Comparison of ENCODE assay signal across 28 cellular contexts in genomic region chr9:107513464-107514092, GRCh38. TPM values are rescaled to one million over a fixed set of nuclear protein-coding genes. Genes with fewer than 3 reads are reported as not detected.
A peak's percentile ranks its signal among the peaks of the same experiment; 100 is the strongest.
DNase-seq lines count a peak whose midpoint lies in the region; ATAC-seq, FAIRE-seq and TF ChIP-seq lines count a peak whose summit lies in the region.
"Had no signal": no experiment of that assay in that cellular context is flagged by ENCODE, and none has a peak within 500 bp of the region (broad histone marks: within the 10 kb centered on the region; RNA-seq: fewer than 3 reads in every experiment).

No MANE protein-coding gene starts in this region.

- SMC1A ChIA-PET in GM12878 (lab: Charles Lee; ENCODE audit: uncharacterized antibody, unreplicated experiment) = interaction anchor here (0.7 to 0.9 kb wide), 4 partner anchors 15 to 821 kb away, joined by 3 to 4 read pairs (median 3); no protein-coding TSS in a partner anchor

- peaks cover 0 to 4% (median 1%) of the 10 kb centered on the region in 3 donors for H3K27me3 Mint-ChIP-seq in immature natural killer cell (ENCODE audit: low read depth in 3 of 3)
- H3K27me3 Mint-ChIP-seq: activated CD4-positive, alpha-beta memory T cell treated with anti-CD3 and anti-CD28 coated beads for 36 hours; activated naive CD8-positive, alpha-beta T cell treated with anti-CD3 and anti-CD28 coated beads, Interleukin-2, amount 10 ng/mL, durations not matched to agents 7 days and 5 days had no signal

- no peak for TF ChIP-seq RAD21 in GM12878 (IDR thresholded peaks at IDR 0.05; ENCODE audit: insufficient read depth, low read depth, low read length)

- no peak for TF ChIP-seq POLR2A in GM12878 (IDR thresholded peaks at IDR 0.05; ENCODE audit: low read depth, low read length)

- H3K36me3 Mint-ChIP-seq in immature natural killer cell = no peaks in the 10 kb centered on the region
- H3K36me3 Mint-ChIP-seq: activated CD4-positive, alpha-beta memory T cell treated with anti-CD3 and anti-CD28 coated beads for 36 hours; activated naive CD8-positive, alpha-beta T cell treated with anti-CD3 and anti-CD28 coated beads, Interleukin-2, amount 10 ng/mL, durations not matched to agents 7 days and 5 days had no signal

- H3K27ac ChIP-seq in GM12878 (ENCODE audit: control insufficient read depth, insufficient read depth) = no peak overlapping the region
- H3K27ac ChIP-seq: foreskin keratinocyte, hepatocyte, prostate gland, vagina had no signal

- in situ Hi-C loops in GM12878 (cut with MboI) = no loop called here

- no peaks in the 10 kb centered on the region for H3K4me1 Mint-ChIP-seq in immature natural killer cell
- H3K4me1 Mint-ChIP-seq: activated naive CD8-positive, alpha-beta T cell treated with anti-CD3 and anti-CD28 coated beads, Interleukin-2, amount 10 ng/mL, durations not matched to agents 7 days and 5 days had no signal

- FAIRE-seq in GM12878 (lab: Jason Lieb, UNC) = peak; percentile 66
- FAIRE-seq: HTR-8/SVneo had no signal

- intact Hi-C loops in GM12878 (cut with micrococcal nuclease; ENCODE audit: unreplicated experiment) = no loop called here

- no peak for TF ChIP-seq CTCF in GM12878 (IDR thresholded peaks at IDR 0.05 in 2 of 3, conservative IDR thresholded peaks at IDR 0.05 in 1 of 3; ENCODE audit: control insufficient read depth in 2 of 3, extremely low read depth in 1 of 3, insufficient read depth in 1 of 3, low read depth in 3 of 3, low read length in 3 of 3)

- BruUV-seq in GM12878 (replicated peaks; lab: Mats Ljungman, UMichigan) = no TSS peak

- no peaks in the 10 kb centered on the region for H3K79me2 ChIP-seq in GM12878 (ENCODE audit: control insufficient read depth, insufficient read depth, low read length)
- H3K79me2 ChIP-seq: hepatocyte had no signal

- H3K9ac ChIP-seq in GM12878 (ENCODE audit: control insufficient read depth, insufficient read depth, low read length) = no peak overlapping the region

- ATAC-seq in GM12878 = peak; percentile 41
- no peak for ATAC-seq in HG03432 (IDR thresholded peaks at IDR 0.05; ENCODE audit: unreplicated experiment)
- ATAC-seq: foreskin keratinocyte, mucosa of descending colon, SK-N-SH treated with all-trans-retinoic acid at 6 μM for 48 hours had no signal

- RAD21 ChIA-PET in GM12878 (lab: Charles Lee; ENCODE audit: unreplicated experiment) = interaction anchor here (0.9 to 1.0 kb wide), 2 partner anchors 12 to 28 kb away, joined by 3 read pairs; no protein-coding TSS in a partner anchor

- TF ChIP-seq EP300 in GM12878 (IDR thresholded peaks at IDR 0.05; ENCODE audit: borderline replicate concordance in 1 of 2, control insufficient read depth in 1 of 2, low read depth in 2 of 2, low read length in 2 of 2) = no peak

- H3K4me2 ChIP-seq in GM12878 (ENCODE audit: control insufficient read depth, insufficient read depth) = no peak overlapping the region
- H3K4me2 ChIP-seq: hepatocyte had no signal

- DNase-seq in SIG-M5 treated with dmso at 0.1 percent for 504 hours (lab: John Stamatoyannopoulos, UW; ENCODE audit: unreplicated experiment) (peak; percentile 6), SIG-M5 (lab: John Stamatoyannopoulos, UW) (no peak), NCI-H2029 treated with DMSO at 0.1 percent for 48 hours (lab: John Stamatoyannopoulos, UW) (peak; percentile 35), GM12878 (ENCODE audit: low read depth, low spot score) (no peak), NCI-H187 (lab: John Stamatoyannopoulos, UW) (no peak), immature natural killer cell (no peak)
- DNase-seq in NK-92 treated with Interleukin-12 subunit alpha and Interleukin-12 subunit beta, amount 100 ng/mL, for 24 hours (lab: John Stamatoyannopoulos, UW) = no peak
- DNase-seq: activated CD4-positive, alpha-beta memory T cell treated with anti-CD3 and anti-CD28 coated beads for 36 hours; activated effector memory CD4-positive, alpha-beta T cell treated with Interleukin-2 at 50 U/mL for 16 hours; activated naive CD8-positive, alpha-beta T cell treated with anti-CD3 and anti-CD28 coated beads, Interleukin-2, amount 10 ng/mL, durations not matched to agents 7 days and 5 days; CD4-positive, alpha-beta T cell; cerebellar nuclear complex; effector CD8-positive, alpha-beta T cell; foreskin keratinocyte; GF-D8; H9; mucosa of descending colon; NCI-H146; NCI-H2227 treated with DMSO at 0.1 percent for 48 hours; RPMI8226; stimulated activated CD8-positive, alpha-beta memory T cell treated with anti-CD3 and anti-CD28 coated beads, Interleukin-4, amount 100 ng/mL, for 48 hours; T1000 had no signal

- H3K36me3 ChIP-seq in GM12878 (ENCODE audit: control insufficient read depth in 2 of 2, insufficient read depth in 2 of 2, low read length in 1 of 2) = no peaks in the 10 kb centered on the region
- H3K36me3 ChIP-seq: prostate gland, vagina had no signal

- H3K27ac Mint-ChIP-seq in immature natural killer cell = no peak overlapping the region
- H3K27ac Mint-ChIP-seq: activated CD4-positive, alpha-beta memory T cell treated with anti-CD3 and anti-CD28 coated beads for 36 hours; activated naive CD8-positive, alpha-beta T cell treated with anti-CD3 and anti-CD28 coated beads, Interleukin-2, amount 10 ng/mL, durations not matched to agents 7 days and 5 days; CD4-positive, alpha-beta T cell had no signal

- no peak overlapping the region for H3K4me3 Mint-ChIP-seq in immature natural killer cell
- H3K4me3 Mint-ChIP-seq: activated CD4-positive, alpha-beta memory T cell treated with anti-CD3 and anti-CD28 coated beads for 36 hours; activated naive CD8-positive, alpha-beta T cell treated with anti-CD3 and anti-CD28 coated beads, Interleukin-2, amount 10 ng/mL, durations not matched to agents 7 days and 5 days; CD4-positive, alpha-beta T cell; H9 had no signal

- H3K9me3 Mint-ChIP-seq in immature natural killer cell = peaks cover 0 to 2% (median 0%) of the 10 kb centered on the region in 6 donors
- H3K9me3 Mint-ChIP-seq: activated CD4-positive, alpha-beta memory T cell treated with anti-CD3 and anti-CD28 coated beads for 36 hours; H9 had no signal

- H2AFZ ChIP-seq in GM12878 (ENCODE audit: control insufficient read depth, low read depth, low read length) = no peak overlapping the region
- H2AFZ ChIP-seq: hepatocyte had no signal

- 0% methylated on average over 2 of the region's 2 CpGs for WGBS in GM12878 (ENCODE audit: insufficient coverage, insufficient replicate concordance, low lambda C conversion rate, missing lambda C conversion rate)

- CTCF ChIA-PET in GM12878 (lab: Yijun Ruan, JAX) = interaction anchor here (0.8 to 1.2 kb wide), 2 partner anchors 14 to 28 kb away, joined by 3 to 4 read pairs; no protein-coding TSS in a partner anchor

- no peaks in the 10 kb centered on the region for H4K20me1 ChIP-seq in GM12878 (ENCODE audit: control insufficient read depth, insufficient read depth)

- H3K4me3 ChIP-seq in GM12878 = no peak overlapping the region
- H3K4me3 ChIP-seq: hepatocyte, mucosa of descending colon, prostate gland, vagina had no signal

- no peaks in the 10 kb centered on the region for H3K4me1 ChIP-seq in GM12878 (ENCODE audit: control insufficient read depth, insufficient read depth, low read length)
- H3K4me1 ChIP-seq: foreskin keratinocyte, prostate gland, vagina had no signal

- peaks cover 0 to 2% of the 10 kb centered on the region in 2 experiments; a peak in 2 of 4 replicates for H3K27me3 ChIP-seq in GM12878 (replicated peaks in 1 of 2; ENCODE audit: control insufficient read depth in 2 of 2, insufficient read depth in 2 of 2, low read length in 1 of 2)
- H3K27me3 ChIP-seq: foreskin keratinocyte, hepatocyte, vagina had no signal

- no peaks in the 10 kb centered on the region for H3K9me3 ChIP-seq in GM12878 (replicated peaks; ENCODE audit: control insufficient read depth, insufficient read depth, low read length)
- H3K9me3 ChIP-seq: mucosa of descending colon, prostate gland, vagina had no signal

- POLR2A ChIA-PET in GM12878 (lab: Charles Lee) = no interaction called here

RNA-seq across cellular contexts. Expression of gene KLF4, which starts 24.0 kb away (rescaled TPM):
- total RNA-seq in GM12878 (2013; cell fraction: nucleolus; rRNA removed) = 0.19 TPM in 1 of 2 replicates, not detected in the other
- 0.40 TPM in 1 of 2 replicates, not detected in the other for total RNA-seq in GM12878 (2014; rRNA removed)
- 0.09 and 0.14 TPM in 2 replicates for total RNA-seq in GM12878 (2014; rRNA removed; fragmentation: Illumina TruSeq; extraction: Trizol)
- 0.26 and 0.37 TPM in 2 replicates for total RNA-seq in GM12878 (2021)
- polyA plus RNA-seq in GM12878 (2011; ENCODE audit: low read depth) = 0.10 TPM
- polyA plus RNA-seq in GM12878 (2011; rRNA removed) = 0.10 and 0.23 TPM in 2 replicates
- polyA plus RNA-seq in GM12878 (2011; cell fraction: cytosol; rRNA removed) = 0.03 and 0.07 TPM in 2 replicates
- 0.19 and 0.25 TPM in 2 replicates for polyA plus RNA-seq in GM12878 (2011; cell fraction: nucleus; rRNA removed)
- 0.05 and 0.28 TPM in 2 replicates for polyA plus RNA-seq in GM12878 (2012)
- 0.03 and 0.17 TPM in 2 replicates for polyA plus RNA-seq in GM12878 (2014; fragmentation: Illumina TruSeq; extraction: Trizol)
- polyA plus RNA-seq in GM12878 (2014; fragmentation: Nextera tagmentation; extraction: Ambion mirVana) = under 1 TPM in 1 of 2 experiments, not detected in 1; 0.05 TPM
- polyA plus RNA-seq in GM12878 (2014; rRNA removed) = 0.13 and 0.20 TPM in 2 replicates
- polyA plus RNA-seq in GM12878 (2016; fragmentation: Nextera tagmentation; extraction: Ambion mirVana) = under 1 TPM; 0.08 to 0.19 TPM
- not detected in 2 replicates for polyA minus RNA-seq in GM12878 (2011; rRNA and poly(A)+ RNA removed)
- 0.80 TPM in 1 of 2 replicates, not detected in the other for polyA minus RNA-seq in GM12878 (2011; cell fraction: cytosol; rRNA and poly(A)+ RNA removed)
- 0.12 and 0.48 TPM in 2 replicates for polyA minus RNA-seq in GM12878 (2011; cell fraction: nucleus; rRNA and poly(A)+ RNA removed)
- polyA plus RNA-seq in immature natural killer cell = 1 to 10 TPM in 1 of 3 donors, under 1 TPM in 2; 0.41 to 2.1 (median 0.67) TPM

Comparison
In these comparisons a context has a peak if more than half of its experiments do, and no peak if none do; other contexts are left out.
1. DNase-seq: peak in SIG-M5 treated with dmso at 0.1 percent for 504 hours (single experiment) and NCI-H2029 treated with DMSO at 0.1 percent for 48 hours (single experiment); none in SIG-M5 (single experiment), GM12878 (single experiment), NK-92 treated with Interleukin-12 subunit alpha and Interleukin-12 subunit beta, amount 100 ng/mL, for 24 hours (single experiment), NCI-H187 (0 of 2) and immature natural killer cell (0 of 3).